Comparison of ENCODE assay signal across 17 cellular contexts in the genomic region with DNA sequence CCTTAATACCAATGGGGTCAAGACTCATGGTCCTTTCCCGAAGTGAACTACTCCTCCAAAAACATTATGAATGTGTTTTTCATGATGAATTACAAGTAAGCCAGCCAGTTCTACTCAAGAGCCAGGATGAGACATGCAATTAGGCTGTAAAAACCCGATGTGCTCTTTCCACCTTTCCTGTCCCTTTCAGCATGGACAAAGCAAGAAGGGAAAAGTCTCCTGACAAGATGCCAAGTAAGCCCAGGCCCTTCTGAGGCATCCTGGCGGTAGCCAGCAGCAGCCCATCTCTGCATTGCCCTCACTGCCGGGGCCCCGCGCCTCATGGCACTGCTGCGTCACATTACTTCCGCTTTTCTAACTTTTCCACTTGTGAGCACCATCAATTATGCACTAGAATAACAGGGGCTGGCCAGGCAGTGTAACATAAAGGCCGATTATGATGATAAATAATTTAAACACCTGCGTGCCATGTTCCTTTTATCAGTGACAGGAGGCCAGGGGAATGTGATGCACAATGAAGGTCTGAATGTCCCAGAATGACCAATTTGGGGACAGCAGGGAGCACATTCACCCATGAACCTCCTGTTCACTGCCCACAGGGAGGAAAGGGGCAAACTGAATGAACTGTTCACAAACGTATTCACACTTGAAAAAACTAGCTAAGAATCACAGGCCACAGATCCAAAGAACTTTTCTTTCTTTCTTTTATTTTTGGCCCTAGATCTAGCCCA. TPM values are rescaled to one million over a fixed set of nuclear protein-coding genes. Genes with fewer than 3 reads are reported as not detected.
DNase-seq lines count a peak whose midpoint lies in the region; ATAC-seq, FAIRE-seq and TF ChIP-seq lines count a peak whose summit lies in the region.
"Had no signal": no experiment of that assay in that cellular context is flagged by ENCODE, and none has a peak within 500 bp of the region (broad histone marks: within the 10 kb centered on the region; RNA-seq: fewer than 3 reads in every experiment).

No MANE protein-coding gene starts in this region.

- H3K36me3 Mint-ChIP-seq in stimulated activated effector memory CD8-positive, alpha-beta T cell treated with anti-CD3 and anti-CD28 coated beads, Interleukin-12 subunit alpha, Interleukin-12 subunit beta, amount 100 ng/mL, for 72 hours: no peaks in the 10 kb centered on the region

- ATAC-seq in stimulated activated effector memory CD8-positive, alpha-beta T cell treated with anti-CD3 and anti-CD28 coated beads, Interleukin-12 subunit alpha, Interleukin-12 subunit beta, amount 100 ng/mL, for 72 hours: no peak

- H3K4me2 ChIP-seq in osteoblast (ENCODE audit: insufficient read depth, low read length): peak overlapping the region; percentile 25

- peak overlapping the region; percentile 52 for H3K27ac ChIP-seq in osteoblast (ENCODE audit: low read depth, low read length)
- H3K27ac ChIP-seq: BLaER1 treated with 17β-estradiol and CSF1 and Interleukin-3, amounts not matched to agents 10 nM and 100 nM; left ventricle myocardium inferior; SJCRH30 had no signal

- TF ChIP-seq CTCF in osteoblast (IDR thresholded peaks at IDR 0.05; ENCODE audit: extremely low read depth, low read depth, low read length): no peak

- FAIRE-seq in endometrium (lab: Jason Lieb, UNC): peak; percentile 64
- FAIRE-seq: H1, urothelium cell line had no signal

- peak overlapping the region; percentile 1 for H2AFZ ChIP-seq in osteoblast (ENCODE audit: low read length)

- DNase-seq in GM04504 (ENCODE audit: low read depth): peak; percentile 47
- DNase-seq in NCI-H446 treated with DMSO at 0.1 percent for 48 hours (lab: John Stamatoyannopoulos, UW): peak; percentile 57
- DNase-seq in osteoblast (ENCODE audit: insufficient read length, low spot score, missing footprints): no peak
- no peak for DNase-seq in stimulated activated CD4-positive, alpha-beta T cell treated with anti-CD3 and anti-CD28 coated beads, Interleukin-12 subunit alpha, Interleukin-12 subunit beta, amount 100 ng/mL, for 4 hours
- no peak for DNase-seq in stimulated activated effector memory CD8-positive, alpha-beta T cell treated with anti-CD3 and anti-CD28 coated beads, Interleukin-12 subunit alpha, Interleukin-12 subunit beta, amount 100 ng/mL, for 72 hours (ENCODE audit: low spot score in 2 of 2)
- no peak for DNase-seq in HK-2 (ENCODE audit: unreplicated experiment)
- DNase-seq in OCI-M1 (lab: John Stamatoyannopoulos, UW): no peak
- DNase-seq: activated CD8-positive, alpha-beta memory T cell treated with anti-CD3 and anti-CD28 coated beads for 24 hours; left ventricle myocardium inferior; NCI-H2081 treated with DMSO at 0.1 percent for 48 hours; SJCRH30; stimulated activated CD4-positive, alpha-beta T cell treated with anti-CD3 and anti-CD28 coated beads, Interleukin-4, amount 100 ng/mL, for 1 hour had no signal

- no peak overlapping the region for H3K4me3 Mint-ChIP-seq in stimulated activated effector memory CD8-positive, alpha-beta T cell treated with anti-CD3 and anti-CD28 coated beads, Interleukin-12 subunit alpha, Interleukin-12 subunit beta, amount 100 ng/mL, for 72 hours
- H3K4me3 Mint-ChIP-seq: brain had no signal

- H3K27me3 ChIP-seq in osteoblast (ENCODE audit: insufficient read depth, low read length): no peaks in the 10 kb centered on the region
- H3K27me3 ChIP-seq: BLaER1 treated with 17β-estradiol and CSF1 and Interleukin-3, amounts not matched to agents 10 nM and 100 nM; SJCRH30 had no signal

- no peaks in the 10 kb centered on the region for H3K4me1 Mint-ChIP-seq in stimulated activated effector memory CD8-positive, alpha-beta T cell treated with anti-CD3 and anti-CD28 coated beads, Interleukin-12 subunit alpha, Interleukin-12 subunit beta, amount 100 ng/mL, for 72 hours

- H3K4me3 ChIP-seq in osteoblast (ENCODE audit: insufficient read depth, low read length): peak overlapping the region; percentile 11
- H3K4me3 ChIP-seq: BLaER1 treated with 17β-estradiol and CSF1 and Interleukin-3, amounts not matched to agents 10 nM and 100 nM; left ventricle myocardium inferior; SJCRH30 had no signal

- peaks cover 48% of the 10 kb centered on the region for H3K4me1 ChIP-seq in osteoblast (ENCODE audit: insufficient read depth, low read length)
- H3K4me1 ChIP-seq: left ventricle myocardium inferior had no signal

- H3K9me3 Mint-ChIP-seq in stimulated activated effector memory CD8-positive, alpha-beta T cell treated with anti-CD3 and anti-CD28 coated beads, Interleukin-12 subunit alpha, Interleukin-12 subunit beta, amount 100 ng/mL, for 72 hours: no peaks in the 10 kb centered on the region
- H3K9me3 Mint-ChIP-seq: brain had no signal

- no peaks in the 10 kb centered on the region for H3K9me3 ChIP-seq in osteoblast (ENCODE audit: low read depth, low read length)
- H3K9me3 ChIP-seq: BLaER1 treated with 17β-estradiol and CSF1 and Interleukin-3, amounts not matched to agents 10 nM and 100 nM; left ventricle myocardium inferior; SJCRH30 had no signal

- no peak overlapping the region for H3K27ac Mint-ChIP-seq in stimulated activated effector memory CD8-positive, alpha-beta T cell treated with anti-CD3 and anti-CD28 coated beads, Interleukin-12 subunit alpha, Interleukin-12 subunit beta, amount 100 ng/mL, for 72 hours
- H3K27ac Mint-ChIP-seq: brain had no signal

- H4K20me1 ChIP-seq in osteoblast (ENCODE audit: insufficient read depth, low read length): no peaks in the 10 kb centered on the region
- H4K20me1 ChIP-seq: BLaER1 treated with 17β-estradiol and CSF1 and Interleukin-3, amounts not matched to agents 10 nM and 100 nM had no signal

- no peaks in the 10 kb centered on the region for H3K36me3 ChIP-seq in osteoblast (ENCODE audit: insufficient read depth, low read length)
- H3K36me3 ChIP-seq: BLaER1 treated with 17β-estradiol and CSF1 and Interleukin-3, amounts not matched to agents 10 nM and 100 nM; left ventricle myocardium inferior had no signal

- H3K79me2 ChIP-seq in osteoblast (ENCODE audit: insufficient read depth, low read length): peaks cover 13% of the 10 kb centered on the region

RNA-seq across cellular contexts. Expression of a gene that starts 37.4 kb away (rescaled TPM):
- total RNA-seq in osteoblast: 10.0 and 12.3 TPM in 2 replicates

Comparison
In these comparisons a context has a peak if more than half of its experiments do, and no peak if none do; other contexts are left out.
1. DNase-seq: peak in GM04504 (single experiment) and NCI-H446 treated with DMSO at 0.1 percent for 48 hours (single experiment); none in osteoblast (single experiment), stimulated activated CD4-positive, alpha-beta T cell treated with anti-CD3 and anti-CD28 coated beads, Interleukin-12 subunit alpha, Interleukin-12 subunit beta, amount 100 ng/mL, for 4 hours (single experiment), stimulated activated effector memory CD8-positive, alpha-beta T cell treated with anti-CD3 and anti-CD28 coated beads, Interleukin-12 subunit alpha, Interleukin-12 subunit beta, amount 100 ng/mL, for 72 hours (0 of 2), HK-2 (single experiment) and OCI-M1 (single experiment).